9 cellular contexts compared by ENCODE assay signal in the genomic region with DNA sequence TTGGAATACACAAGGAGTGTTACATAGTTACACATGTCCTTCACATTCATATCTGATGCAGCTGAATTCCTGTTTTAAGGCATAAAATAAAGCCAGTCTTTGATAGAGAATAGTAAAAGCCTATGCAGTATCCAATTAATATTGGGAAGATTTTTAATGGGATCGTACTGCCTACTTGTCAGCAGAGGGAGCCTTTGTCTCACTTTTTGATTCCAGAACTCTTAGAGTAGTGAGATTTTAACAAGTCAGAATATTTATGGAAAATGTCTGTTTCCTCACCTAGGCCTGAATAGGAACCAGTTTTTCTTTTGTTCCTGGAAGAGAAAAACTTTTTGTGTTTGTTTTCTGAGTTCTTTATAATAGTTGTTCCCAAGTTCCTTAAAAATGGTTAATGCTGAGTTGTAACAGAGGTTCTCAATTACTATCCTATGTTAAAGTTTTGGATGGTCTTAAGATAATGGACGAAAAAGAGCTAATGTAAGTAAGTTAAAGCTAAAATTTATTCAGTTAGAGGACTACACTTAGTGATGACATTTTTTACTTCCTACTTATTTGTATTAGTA.
DNase-seq lines count a peak whose midpoint lies in the region; ATAC-seq and TF ChIP-seq lines count a peak whose summit lies in the region.
"Had no signal": no experiment of that assay in that cellular context is flagged by ENCODE, and none has a peak within 500 bp of the region (broad histone marks: within the 10 kb centered on the region; RNA-seq: fewer than 3 reads in every experiment).

No MANE protein-coding gene starts in this region.

- H3K9me3 ChIP-seq in WERI-Rb-1 (ENCODE audit: severe bottlenecking) (no peaks in the 10 kb centered on the region), suprapubic skin (no peaks in the 10 kb centered on the region)
- H3K9me3 ChIP-seq: BLaER1 had no signal

- H3K4me1 ChIP-seq in suprapubic skin = no peaks in the 10 kb centered on the region
- H3K4me1 ChIP-seq: BLaER1 had no signal

- no peaks in the 10 kb centered on the region for H3K36me3 ChIP-seq in WERI-Rb-1
- H3K36me3 ChIP-seq in suprapubic skin = no peaks in the 10 kb centered on the region
- H3K36me3 ChIP-seq: BLaER1 had no signal

- H3K4me3 ChIP-seq in WERI-Rb-1 (ENCODE audit: low read depth, low read length) = no peak overlapping the region
- H3K4me3 ChIP-seq in suprapubic skin = no peak overlapping the region
- H3K4me3 ChIP-seq: BLaER1 had no signal

- TF ChIP-seq POLR2A in suprapubic skin (IDR thresholded peaks at IDR 0.05) = no peak

- H3K27ac ChIP-seq in WERI-Rb-1 (no peak overlapping the region), suprapubic skin (no peak overlapping the region)
- H3K27ac ChIP-seq: BLaER1 had no signal

- TF ChIP-seq CTCF in WERI-Rb-1 (IDR thresholded peaks at IDR 0.05; ENCODE audit: low read depth, low read length) = peak; percentile 53
- peak; percentile 14 to 51 for TF ChIP-seq CTCF in suprapubic skin (IDR thresholded peaks at IDR 0.05)

- H3K27me3 ChIP-seq in WERI-Rb-1 (ENCODE audit: insufficient read depth, low read depth, severe bottlenecking) = no peaks in the 10 kb centered on the region
- H3K27me3 ChIP-seq in suprapubic skin = no peaks in the 10 kb centered on the region
- H3K27me3 ChIP-seq: BLaER1 had no signal

- TF ChIP-seq EP300 in suprapubic skin (IDR thresholded peaks at IDR 0.05) = no peak

- DNase-seq in NCI-H524 (lab: John Stamatoyannopoulos, UW) (peak; percentile 23 to 44), NCI-H524 treated with DMSO at 0.1 percent for 48 hours (lab: John Stamatoyannopoulos, UW) (no peak), NCI-H2029 (lab: John Stamatoyannopoulos, UW) (peak; percentile 34), WERI-Rb-1 (no peak), hepatic stellate cell (ENCODE audit: low spot score) (peak; percentile 22), suprapubic skin (ENCODE audit: low spot score in 2 of 2) (no peak)
- DNase-seq in activated effector memory CD4-positive, alpha-beta T cell treated with Interleukin-2 at 50 U/mL for 16 hours = no peak

- 48% methylated on average over 2 of the region's 2 CpGs for WGBS in suprapubic skin

- no peak for ATAC-seq in GM21723 (IDR thresholded peaks at IDR 0.05; ENCODE audit: unreplicated experiment)

Comparison
In these comparisons a context has a peak if more than half of its experiments do, and no peak if none do; other contexts are left out.
1. DNase-seq: peak in NCI-H524 (2 of 2), NCI-H2029 (single experiment) and hepatic stellate cell (single experiment); none in NCI-H524 treated with DMSO at 0.1 percent for 48 hours (single experiment), WERI-Rb-1 (single experiment), suprapubic skin (0 of 2) and activated effector memory CD4-positive, alpha-beta T cell treated with Interleukin-2 at 50 U/mL for 16 hours (single experiment).